ENCODE assay signal across 12 cellular contexts in genomic region chr7:22569586-22570321, GRCh38.
DNase-seq lines count a peak whose midpoint lies in the region; ATAC-seq, FAIRE-seq and TF ChIP-seq lines count a peak whose summit lies in the region.
"Had no signal": no experiment of that assay in that cellular context is flagged by ENCODE, and none has a peak within 500 bp of the region (broad histone marks: within the 10 kb centered on the region; RNA-seq: fewer than 3 reads in every experiment).

No MANE protein-coding gene starts in this region.

- intact Hi-C loops in A673 (cut with micrococcal nuclease; ENCODE audit: unreplicated experiment): no loop called here

- H3K4me3 ChIP-seq in A673 (ENCODE audit: low read depth, low read length, poor library complexity, severe bottlenecking): no peak overlapping the region
- H3K4me3 ChIP-seq: cardiac muscle cell, esophagus squamous epithelium, GM23338 had no signal

- POLR2A ChIA-PET in A673 (lab: Charles Lee; ENCODE audit: low non-redundant PET): no interaction called here

- H3K4me1 ChIP-seq in A673 (ENCODE audit: insufficient read depth, low read length, poor library complexity, severe bottlenecking): no peaks in the 10 kb centered on the region

- TF ChIP-seq CTCF in A673 (conservative IDR thresholded peaks at IDR 0.05; ENCODE audit: low read depth, low read length): no peak

- peak; percentile 61 for ATAC-seq in T-helper 17 cell
- ATAC-seq: GM23338 had no signal

- no peak overlapping the region for H3K27ac ChIP-seq in A673 (ENCODE audit: low read depth, low read length, poor library complexity, severe bottlenecking)
- H3K27ac ChIP-seq: cardiac muscle cell, esophagus squamous epithelium had no signal

- no peaks in the 10 kb centered on the region for H3K9me3 ChIP-seq in A673 (ENCODE audit: low read depth, low read length, poor library complexity, severe bottlenecking)
- H3K9me3 ChIP-seq in T-helper 17 cell (ENCODE audit: control insufficient read depth, low read length, poor library complexity, severe bottlenecking): no peaks in the 10 kb centered on the region
- H3K9me3 ChIP-seq: esophagus squamous epithelium had no signal

- no peaks in the 10 kb centered on the region for H3K27me3 ChIP-seq in A673 (replicated peaks; ENCODE audit: insufficient read depth, low read depth, low read length, poor library complexity)
- H3K27me3 ChIP-seq: cardiac muscle cell, esophagus squamous epithelium had no signal

- in situ Hi-C loops in KBM-7 (cut with MboI; ENCODE audit: low pct_unique_long_range_greater_than_20kb, low sequenced_read_pairs): loop anchor here (10.0 kb wide), 1 partner anchor 155 kb away; the partner anchor contains the start of gene IL6

- BruUV-seq in A673 (replicated peaks; lab: Mats Ljungman, UMichigan): no TSS peak

- FAIRE-seq in frontal cortex (lab: Jason Lieb, UNC): no peak

- H3K27ac Mint-ChIP-seq in T-helper 17 cell: no peak overlapping the region
- H3K27ac Mint-ChIP-seq: GM23338 had no signal

- DNase-seq in A673 (ENCODE audit: low spot score) (peak; percentile 49), KBM-7 (peak; percentile 26), T-helper 17 cell (no peak), globus pallidus (ENCODE audit: low spot score) (peak; percentile 51), frontal cortex (ENCODE audit: low spot score in 2 of 2) (no peak), GDM1 (lab: John Stamatoyannopoulos, UW) (no peak), NCI-H1436 treated with DMSO at 0.1 percent for 48 hours (lab: John Stamatoyannopoulos, UW) (no peak), T1000 (lab: John Stamatoyannopoulos, UW) (no peak)
- DNase-seq: esophagus squamous epithelium, NCI-H345 had no signal

- CTCF ChIA-PET in A673 (lab: Charles Lee): no interaction called here

- peaks cover 9% of the 10 kb centered on the region for H3K36me3 Mint-ChIP-seq in T-helper 17 cell (ENCODE audit: low read depth)

- no peaks in the 10 kb centered on the region for H3K36me3 ChIP-seq in A673 (ENCODE audit: insufficient read depth, low read length, poor library complexity, severe bottlenecking)
- H3K36me3 ChIP-seq: cardiac muscle cell, esophagus squamous epithelium had no signal

- peaks cover 58% of the 10 kb centered on the region for H3K27me3 Mint-ChIP-seq in T-helper 17 cell

- H3K4me1 Mint-ChIP-seq in T-helper 17 cell: peaks cover 18% of the 10 kb centered on the region

- H3K4me3 Mint-ChIP-seq in T-helper 17 cell: no peak overlapping the region
- H3K4me3 Mint-ChIP-seq: GM23338 had no signal

Comparison
In these comparisons a context has a peak if more than half of its experiments do, and no peak if none do; other contexts are left out.
1. DNase-seq: peak in A673 (single experiment), KBM-7 (single experiment) and globus pallidus (single experiment); none in T-helper 17 cell (0 of 3), frontal cortex (0 of 2), GDM1 (single experiment), NCI-H1436 treated with DMSO at 0.1 percent for 48 hours (single experiment) and T1000 (single experiment).